In the genomic region with DNA sequence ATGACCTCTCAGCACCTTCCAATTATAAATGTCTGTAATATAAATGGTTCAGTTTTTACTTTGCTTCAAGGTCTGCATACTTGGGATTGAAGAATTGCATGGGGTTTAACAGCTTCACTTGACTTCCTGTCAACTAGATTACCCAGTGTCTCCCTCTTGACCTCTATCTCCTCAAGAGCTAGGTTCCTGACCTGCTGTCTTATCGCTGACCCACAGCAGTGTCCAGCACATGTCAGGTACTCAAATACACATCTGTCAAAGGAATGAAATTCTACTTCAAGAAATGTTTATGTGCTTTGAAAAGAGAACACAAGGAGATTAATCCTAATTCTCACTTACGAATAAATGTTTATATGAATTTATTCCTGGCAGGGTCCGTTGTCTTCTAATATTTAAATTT, we compare ENCODE assay signal across 1 cellular context.
TF ChIP-seq lines count a peak whose summit lies in the region.

No MANE protein-coding gene starts in this region.

TF ChIP-seq in K562, 482 proteins besides CTCF, POLR2A, EP300 and RAD21 (continued from another document):
- TF ChIP-seq, protein P1, sequence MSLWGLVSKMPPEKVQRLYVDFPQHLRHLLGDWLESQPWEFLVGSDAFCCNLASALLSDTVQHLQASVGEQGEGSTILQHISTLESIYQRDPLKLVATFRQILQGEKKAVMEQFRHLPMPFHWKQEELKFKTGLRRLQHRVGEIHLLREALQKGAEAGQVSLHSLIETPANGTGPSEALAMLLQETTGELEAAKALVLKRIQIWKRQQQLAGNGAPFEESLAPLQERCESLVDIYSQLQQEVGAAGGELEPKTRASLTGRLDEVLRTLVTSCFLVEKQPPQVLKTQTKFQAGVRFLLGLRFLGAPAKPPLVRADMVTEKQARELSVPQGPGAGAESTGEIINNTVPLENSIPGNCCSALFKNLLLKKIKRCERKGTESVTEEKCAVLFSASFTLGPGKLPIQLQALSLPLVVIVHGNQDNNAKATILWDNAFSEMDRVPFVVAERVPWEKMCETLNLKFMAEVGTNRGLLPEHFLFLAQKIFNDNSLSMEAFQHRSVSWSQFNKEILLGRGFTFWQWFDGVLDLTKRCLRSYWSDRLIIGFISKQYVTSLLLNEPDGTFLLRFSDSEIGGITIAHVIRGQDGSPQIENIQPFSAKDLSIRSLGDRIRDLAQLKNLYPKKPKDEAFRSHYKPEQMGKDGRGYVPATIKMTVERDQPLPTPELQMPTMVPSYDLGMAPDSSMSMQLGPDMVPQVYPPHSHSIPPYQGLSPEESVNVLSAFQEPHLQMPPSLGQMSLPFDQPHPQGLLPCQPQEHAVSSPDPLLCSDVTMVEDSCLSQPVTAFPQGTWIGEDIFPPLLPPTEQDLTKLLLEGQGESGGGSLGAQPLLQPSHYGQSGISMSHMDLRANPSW (CRISPR knock-in tag; IDR thresholded peaks at IDR 0.05): no peak
- TF ChIP-seq ZNF121 (CRISPR knock-in tag; conservative IDR thresholded peaks at IDR 0.05) (no peak), LEF1 (IDR thresholded peaks at IDR 0.05) (peak; percentile 59; the same call in 1 of the 2 replicates)
